In genomic region chr5:92908952-92909351, GRCh38 we compare ENCODE assay signal across 11 cellular contexts.
DNase-seq lines count a peak whose midpoint lies in the region; ATAC-seq and TF ChIP-seq lines count a peak whose summit lies in the region.
"Had no signal": no experiment of that assay in that cellular context is flagged by ENCODE, and none has a peak within 500 bp of the region (broad histone marks: within the 10 kb centered on the region; RNA-seq: fewer than 3 reads in every experiment).

No MANE protein-coding gene starts in this region.

- H3K4me1 Mint-ChIP-seq in endodermal cell (peaks cover 21% of the 10 kb centered on the region), neural progenitor cell (peaks cover 70% of the 10 kb centered on the region)
- H3K4me1 Mint-ChIP-seq: IgD-negative memory B cell had no signal

- no peak for TF ChIP-seq CTCF in HCT116 (IDR thresholded peaks at IDR 0.05 in 2 of 3, conservative IDR thresholded peaks at IDR 0.05 in 1 of 3; ENCODE audit: borderline replicate concordance in 1 of 3, insufficient read depth in 1 of 3, low read depth in 2 of 3, low read length in 2 of 3)
- TF ChIP-seq CTCF in OCI-LY1 (IDR thresholded peaks at IDR 0.05; ENCODE audit: low read length): no peak
- no peak for TF ChIP-seq CTCF in endodermal cell (conservative IDR thresholded peaks at IDR 0.05)
- TF ChIP-seq CTCF in neural progenitor cell (IDR thresholded peaks at IDR 0.05): no peak
- no peak for TF ChIP-seq CTCF in A673 (conservative IDR thresholded peaks at IDR 0.05; ENCODE audit: low read depth, low read length)
- TF ChIP-seq CTCF in tibial artery (IDR thresholded peaks at IDR 0.05): no peak

- H3K27ac ChIP-seq in HCT116 (ENCODE audit: low read depth, low read length): peak overlapping the region; percentile 68
- H3K27ac ChIP-seq in OCI-LY1 (ENCODE audit: low read depth, low read length, poor library complexity, severe bottlenecking): peak overlapping the region; percentile 33
- peak overlapping the region; percentile 50 for H3K27ac ChIP-seq in endodermal cell (ENCODE audit: low read depth, low read length)
- H3K27ac ChIP-seq in neural progenitor cell: no peak overlapping the region
- no peak overlapping the region for H3K27ac ChIP-seq in A673 (ENCODE audit: low read depth, low read length, poor library complexity, severe bottlenecking)
- no peak overlapping the region for H3K27ac ChIP-seq in tibial artery

- H3K4me1 ChIP-seq in HCT116 (ENCODE audit: control insufficient read depth in 1 of 2, insufficient read depth in 2 of 2, low read length in 2 of 2) (peaks cover 26 to 36% of the 10 kb centered on the region in 2 experiments), OCI-LY1 (ENCODE audit: insufficient read depth, low read length, severe bottlenecking) (peaks cover 20% of the 10 kb centered on the region), endodermal cell (ENCODE audit: control insufficient read depth, insufficient read depth, low read length) (no peaks in the 10 kb centered on the region), neural progenitor cell (peaks cover 44% of the 10 kb centered on the region), A673 (ENCODE audit: insufficient read depth, low read length, poor library complexity, severe bottlenecking) (no peaks in the 10 kb centered on the region), tibial artery (peaks cover 0 to 7% (median 0%) of the 10 kb centered on the region in 4 donors)
- H3K4me1 ChIP-seq: HAP-1 had no signal

- CTCF ChIA-PET in HCT116 (lab: Charles Lee) (interaction anchor here (0.6 to 1.8 kb wide), 13 partner anchors 9 to 1267 kb away, joined by 3 to 11 read pairs (median 4); no protein-coding TSS in a partner anchor), A673 (lab: Charles Lee) (interaction anchor here (0.6 kb wide), 1 partner anchor 560 kb away, joined by 3 read pairs; no protein-coding TSS in a partner anchor)

- ATAC-seq in HCT116: no peak
- no peak for ATAC-seq in GM19463 (IDR thresholded peaks at IDR 0.05; ENCODE audit: unreplicated experiment)

- no peak overlapping the region for H3K27ac Mint-ChIP-seq in endodermal cell
- peak overlapping the region; percentile 91 for H3K27ac Mint-ChIP-seq in neural progenitor cell
- H3K27ac Mint-ChIP-seq: IgD-negative memory B cell had no signal

- no peak overlapping the region for H3K4me3 Mint-ChIP-seq in endodermal cell
- peak overlapping the region; percentile 18 for H3K4me3 Mint-ChIP-seq in neural progenitor cell
- H3K4me3 Mint-ChIP-seq: IgD-negative memory B cell had no signal

- H3K4me2 ChIP-seq in HCT116 (ENCODE audit: low read length) (peak overlapping the region; percentile 3; the same call in 1 of the 2 replicates), OCI-LY1 (ENCODE audit: low read length) (no peak overlapping the region), neural progenitor cell (no peak overlapping the region)

- no peak for TF ChIP-seq RAD21 in HCT116 (IDR thresholded peaks at IDR 0.05; ENCODE audit: low read depth)

- H3K9me3 ChIP-seq in HCT116 (ENCODE audit: control insufficient read depth in 1 of 2, insufficient read depth in 1 of 2, low read depth in 1 of 2, low read length in 2 of 2): no peaks in the 10 kb centered on the region
- H3K9me3 ChIP-seq in OCI-LY1 (ENCODE audit: low read length): no peaks in the 10 kb centered on the region
- H3K9me3 ChIP-seq in endodermal cell (ENCODE audit: control insufficient read depth, low read length): no peaks in the 10 kb centered on the region
- H3K9me3 ChIP-seq in neural progenitor cell (ENCODE audit: low read depth): no peaks in the 10 kb centered on the region
- no peaks in the 10 kb centered on the region for H3K9me3 ChIP-seq in A673 (ENCODE audit: low read depth, low read length, poor library complexity, severe bottlenecking)
- no peaks in the 10 kb centered on the region for H3K9me3 ChIP-seq in tibial artery
- H3K9me3 ChIP-seq: HAP-1 had no signal

- POLR2A ChIA-PET in HCT116 (lab: Charles Lee) (no interaction called here), A673 (lab: Charles Lee; ENCODE audit: low non-redundant PET) (no interaction called here)

- H3K36me3 ChIP-seq in HCT116 (ENCODE audit: control insufficient read depth in 1 of 2, insufficient read depth in 2 of 2, low read length in 2 of 2): no peaks in the 10 kb centered on the region
- no peaks in the 10 kb centered on the region for H3K36me3 ChIP-seq in OCI-LY1 (ENCODE audit: insufficient read depth, low read length)
- H3K36me3 ChIP-seq in endodermal cell (ENCODE audit: control insufficient read depth, insufficient read depth, low read length): no peaks in the 10 kb centered on the region
- H3K36me3 ChIP-seq in neural progenitor cell: no peaks in the 10 kb centered on the region
- no peaks in the 10 kb centered on the region for H3K36me3 ChIP-seq in A673 (ENCODE audit: insufficient read depth, low read length, poor library complexity, severe bottlenecking)
- H3K36me3 ChIP-seq in tibial artery: no peaks in the 10 kb centered on the region
- H3K36me3 ChIP-seq: HAP-1 had no signal

- no peaks in the 10 kb centered on the region for H3K9me3 Mint-ChIP-seq in endodermal cell
- no peaks in the 10 kb centered on the region for H3K9me3 Mint-ChIP-seq in neural progenitor cell

- TF ChIP-seq POLR2A in HCT116 (IDR thresholded peaks at IDR 0.05; ENCODE audit: borderline replicate concordance, extremely low read depth, insufficient read depth, insufficient read length): no peak

- no peaks in the 10 kb centered on the region for H3F3A ChIP-seq in OCI-LY1 (ENCODE audit: insufficient read depth, low read length)
- H3F3A ChIP-seq in neural progenitor cell (ENCODE audit: low read depth): peaks cover 7% of the 10 kb centered on the region

- H2AFZ ChIP-seq in HCT116 (ENCODE audit: low read depth, low read length, poor library complexity, severe bottlenecking) (peak overlapping the region; percentile 41), OCI-LY1 (ENCODE audit: low read length) (no peak overlapping the region), neural progenitor cell (replicated peaks) (no peak overlapping the region)

- H3K9ac ChIP-seq in HCT116 (ENCODE audit: low read length) (no peak overlapping the region), OCI-LY1 (ENCODE audit: low read length) (no peak overlapping the region), endodermal cell (ENCODE audit: extremely low read depth, low read length, poor library complexity, severe bottlenecking) (no peak overlapping the region), neural progenitor cell (no peak overlapping the region)

- no peaks in the 10 kb centered on the region for H4K20me1 ChIP-seq in HCT116 (ENCODE audit: insufficient read depth)
- no peaks in the 10 kb centered on the region for H4K20me1 ChIP-seq in OCI-LY1 (ENCODE audit: insufficient read depth, low read length)
- no peaks in the 10 kb centered on the region for H4K20me1 ChIP-seq in neural progenitor cell (ENCODE audit: low read depth)

- BruUV-seq in HCT116 (replicated peaks; lab: Mats Ljungman, UMichigan) (no TSS peak), A673 (replicated peaks; lab: Mats Ljungman, UMichigan) (no TSS peak)

- H3K27me3 Mint-ChIP-seq in endodermal cell (ENCODE audit: insufficient read depth): no peaks in the 10 kb centered on the region
- H3K27me3 Mint-ChIP-seq in neural progenitor cell (ENCODE audit: insufficient read depth, low read depth): peaks cover 8% of the 10 kb centered on the region
- H3K27me3 Mint-ChIP-seq: IgD-negative memory B cell had no signal

- H3K36me3 Mint-ChIP-seq in endodermal cell (ENCODE audit: low read depth) (no peaks in the 10 kb centered on the region), neural progenitor cell (peaks cover 1% of the 10 kb centered on the region)

- H3K9me2 ChIP-seq in HCT116 (ENCODE audit: insufficient read depth) (no peaks in the 10 kb centered on the region; the same call in 1 of the 2 replicates), OCI-LY1 (ENCODE audit: low read depth, low read length) (no peaks in the 10 kb centered on the region)

- H3K4me3 ChIP-seq in HCT116 (replicated peaks in 1 of 2; ENCODE audit: low read depth in 1 of 2, low read length in 2 of 2): no peak overlapping the region
- no peak overlapping the region for H3K4me3 ChIP-seq in OCI-LY1 (ENCODE audit: low read depth, low read length, poor library complexity, severe bottlenecking)
- H3K4me3 ChIP-seq in endodermal cell (ENCODE audit: low read length): no peak overlapping the region
- H3K4me3 ChIP-seq in neural progenitor cell: no peak overlapping the region
- no peak overlapping the region for H3K4me3 ChIP-seq in A673 (ENCODE audit: low read depth, low read length, poor library complexity, severe bottlenecking)
- no peak overlapping the region for H3K4me3 ChIP-seq in tibial artery
- H3K4me3 ChIP-seq: HAP-1 had no signal

- no peaks in the 10 kb centered on the region for H3K79me2 ChIP-seq in HCT116 (ENCODE audit: insufficient read depth, low read length)
- H3K79me2 ChIP-seq in OCI-LY1 (ENCODE audit: insufficient read depth, low read length): no peaks in the 10 kb centered on the region
- no peaks in the 10 kb centered on the region for H3K79me2 ChIP-seq in neural progenitor cell (ENCODE audit: low read depth)

- intact Hi-C loops in HCT116 (cut with micrococcal nuclease) (loop anchor here (5.0 to 10.0 kb wide), 3 partner anchors 343 to 776 kb away; partner anchors contain the start of genes NR2F1 and NR2F1-AS1), A673 (cut with micrococcal nuclease; ENCODE audit: unreplicated experiment) (loop anchor here (5.0 to 10.0 kb wide), 3 partner anchors 663 to 1006 kb away; no protein-coding TSS in a partner anchor), tibial artery (cut with DNase I; ENCODE audit: low total_unique reads) (no loop called here)

- H3K27me3 ChIP-seq in HCT116 (ENCODE audit: insufficient read depth, low read length): no peaks in the 10 kb centered on the region
- H3K27me3 ChIP-seq in OCI-LY1 (ENCODE audit: insufficient read depth, low read length): no peaks in the 10 kb centered on the region
- no peaks in the 10 kb centered on the region for H3K27me3 ChIP-seq in endodermal cell (ENCODE audit: control insufficient read depth, insufficient read depth, low read length, poor library complexity, severe bottlenecking)
- H3K27me3 ChIP-seq in neural progenitor cell: no peaks in the 10 kb centered on the region
- no peaks in the 10 kb centered on the region for H3K27me3 ChIP-seq in A673 (replicated peaks; ENCODE audit: insufficient read depth, low read depth, low read length, poor library complexity)
- no peaks in the 10 kb centered on the region for H3K27me3 ChIP-seq in tibial artery

- RAD21 ChIA-PET in HCT116 (lab: Charles Lee; ENCODE audit: low non-redundant PET in 1 of 2, low total read pairs in 2 of 2, uncharacterized antibody in 2 of 2, unreplicated experiment in 2 of 2): interaction anchor here (0.7 to 1.4 kb wide), 6 partner anchors 183 to 893 kb away, joined by 3 to 4 read pairs (median 3); no protein-coding TSS in a partner anchor

- DNase-seq in HCT116 (ENCODE audit: low read depth, low spot score) (no peak), endodermal cell (no peak), neural progenitor cell (ENCODE audit: low spot score) (no peak), A673 (ENCODE audit: low spot score) (no peak), tibial artery (no peak)
- no peak for DNase-seq in stimulated activated CD4-positive, alpha-beta T cell treated with anti-CD3 and anti-CD28 coated beads, Interleukin-2, amount 100 ng/mL, for 24 hours
- DNase-seq: NCI-H187 treated with DMSO at 0.1 percent for 48 hours had no signal

TF ChIP-seq in HCT116, 20 proteins besides CTCF, POLR2A, EP300 and RAD21 (continues in another document):
- no peak for TF ChIP-seq JUND (IDR thresholded peaks at IDR 0.05)
- TF ChIP-seq ZNF274 (IDR thresholded peaks at IDR 0.05; ENCODE audit: low read depth, low read length): no peak

Comparison
In these comparisons a context has a peak if more than half of its experiments do, and no peak if none do; other contexts are left out.
1. H3K27ac ChIP-seq: peak in HCT116 (single experiment), OCI-LY1 (single experiment) and endodermal cell (single experiment); none in neural progenitor cell (single experiment), A673 (single experiment) and tibial artery (0 of 2).